8 cellular contexts compared by ENCODE assay signal in genomic region chr13:77698211-77699058, GRCh38. TPM values are rescaled to one million over a fixed set of nuclear protein-coding genes. Genes with fewer than 3 reads are reported as not detected.
DNase-seq lines count a peak whose midpoint lies in the region; ATAC-seq and TF ChIP-seq lines count a peak whose summit lies in the region.

No MANE protein-coding gene starts in this region.

- peaks cover 12% of the 10 kb centered on the region for H3K36me3 Mint-ChIP-seq in neural progenitor cell

- peak overlapping the region; percentile 100 for H3K4me3 Mint-ChIP-seq in neural progenitor cell

- H2AFZ ChIP-seq in OCI-LY3 (ENCODE audit: low read depth, low read length) (0 out of 2 replicates have a peak overlapping the region, but pooled peaks have one; percentile 35), neural progenitor cell (replicated peaks) (no peak overlapping the region)

- intact Hi-C loops in thyroid gland (cut with DNase I) = no loop called here

- H3K36me3 ChIP-seq in OCI-LY3 (replicated peaks; ENCODE audit: low read depth, low read length) (no peaks in the 10 kb centered on the region), neural progenitor cell (peaks cover 3% of the 10 kb centered on the region), thyroid gland (no peaks in the 10 kb centered on the region)

- TF ChIP-seq CTCF in OCI-LY3 (IDR thresholded peaks at IDR 0.05; ENCODE audit: low read depth, low read length) (no peak), neural progenitor cell (IDR thresholded peaks at IDR 0.05) (peak; percentile 41), thyroid gland (IDR thresholded peaks at IDR 0.05) (peak in 1 of 6 experiments; percentile 13)

- peak overlapping the region; percentile 9; the same call in 1 of the 2 replicates for H3K27ac ChIP-seq in OCI-LY3 (ENCODE audit: low read length)
- H3K27ac ChIP-seq in neural progenitor cell = peak overlapping the region; percentile 21
- H3K27ac ChIP-seq in thyroid gland = peak overlapping the region in 1 of 3 donors; percentile 28

- peak in 1 of 2 donors; percentile 47 for TF ChIP-seq POLR2A in thyroid gland (IDR thresholded peaks at IDR 0.05)

- H3K4me2 ChIP-seq in OCI-LY3 (ENCODE audit: low read length) (peak overlapping the region; percentile 88), neural progenitor cell (peak overlapping the region; percentile 79)

- H4K20me1 ChIP-seq in OCI-LY3 (ENCODE audit: insufficient read depth, low read length) = peaks cover 38% of the 10 kb centered on the region
- H4K20me1 ChIP-seq in neural progenitor cell (ENCODE audit: low read depth) = peaks cover 47% of the 10 kb centered on the region

- H3K79me2 ChIP-seq in OCI-LY3 (ENCODE audit: low read length) (peaks cover 54% of the 10 kb centered on the region), neural progenitor cell (ENCODE audit: low read depth) (peaks cover 52% of the 10 kb centered on the region)

- H3K9me3 ChIP-seq in OCI-LY3 (ENCODE audit: insufficient read depth, low read length) (no peaks in the 10 kb centered on the region), neural progenitor cell (ENCODE audit: low read depth) (no peaks in the 10 kb centered on the region), thyroid gland (no peaks in the 10 kb centered on the region)

- H3K4me1 Mint-ChIP-seq in neural progenitor cell = peaks cover 48% of the 10 kb centered on the region

- H3K4me1 ChIP-seq in OCI-LY3 (ENCODE audit: low read length) (peaks cover 47% of the 10 kb centered on the region), neural progenitor cell (peaks cover 36% of the 10 kb centered on the region), thyroid gland (peaks cover 0 to 19% of the 10 kb centered on the region in 2 donors)

- peak; percentile 29 for DNase-seq in AG08396 (ENCODE audit: low spot score)
- peak; percentile 24 for DNase-seq in activated T-helper 9 cell treated with anti-CD3 and anti-CD28 coated beads, Interleukin-2, amount 50 U/mL, for 16 hours (ENCODE audit: low read depth)
- peak; percentile 10 for DNase-seq in foreskin melanocyte
- peak; percentile 73 for DNase-seq in neural progenitor cell (ENCODE audit: low spot score)
- peak; percentile 49 to 50 for DNase-seq in thyroid gland

- peak overlapping the region; percentile 98 for H3K27ac Mint-ChIP-seq in neural progenitor cell

- peaks cover 6% of the 10 kb centered on the region for H3K9me3 Mint-ChIP-seq in neural progenitor cell

- H3F3A ChIP-seq in neural progenitor cell (ENCODE audit: low read depth) = peaks cover 21% of the 10 kb centered on the region

- peak; percentile 36 for ATAC-seq in GM18907 (IDR thresholded peaks at IDR 0.05; ENCODE audit: unreplicated experiment)
- ATAC-seq in HG03139 (IDR thresholded peaks at IDR 0.05; ENCODE audit: unreplicated experiment) = peak; percentile 27

- 0% methylated on average over 18 to 29 of the region's 74 CpGs for WGBS in thyroid gland, 2 donors

- H3K9ac ChIP-seq in OCI-LY3 (ENCODE audit: low read length) = peak overlapping the region; percentile 77
- H3K9ac ChIP-seq in neural progenitor cell = peak overlapping the region; percentile 17

- H3K27me3 Mint-ChIP-seq in neural progenitor cell (ENCODE audit: insufficient read depth, low read depth) = peaks cover 10% of the 10 kb centered on the region

- H3K4me3 ChIP-seq in OCI-LY3 (ENCODE audit: low read length) (peak overlapping the region; percentile 89), neural progenitor cell (peak overlapping the region; percentile 83), thyroid gland (replicated peaks in 1 of 3) (peak overlapping the region; percentile 58 to 81 (median 58))

- H3K27me3 ChIP-seq in OCI-LY3 (ENCODE audit: low read depth, low read length) (no peaks in the 10 kb centered on the region), neural progenitor cell (peaks cover 9% of the 10 kb centered on the region), thyroid gland (no peaks in the 10 kb centered on the region)

RNA-seq across cellular contexts. Expression of gene SLAIN1, which starts 0.9 kb away (rescaled TPM):
- total RNA-seq in neural progenitor cell (ENCODE audit: low replicate concordance) = 72.8 and 87.2 TPM in 2 replicates
- total RNA-seq in thyroid gland = 10 to 100 TPM; 19.5 to 30.1 (median 25.4) TPM

Comparison
In these comparisons a context has a peak if more than half of its experiments do, and no peak if none do; other contexts are left out.
1. DNase-seq: peak in every context shown above with its lines; median percentile 73 in neural progenitor cell; 50 in thyroid gland; 29 in AG08396; 24 in activated T-helper 9 cell treated with anti-CD3 and anti-CD28 coated beads, Interleukin-2, amount 50 U/mL, for 16 hours; 10 in foreskin melanocyte.